Comparison of ENCODE assay signal across 12 cellular contexts in genomic region chr2:1811971-1812350, GRCh38.
DNase-seq lines count a peak whose midpoint lies in the region; TF ChIP-seq lines count a peak whose summit lies in the region.
"Had no signal": no experiment of that assay in that cellular context is flagged by ENCODE, and none has a peak within 500 bp of the region (broad histone marks: within the 10 kb centered on the region; RNA-seq: fewer than 3 reads in every experiment).

No MANE protein-coding gene starts in this region.

- DNase-seq in chondrocyte (ENCODE audit: low spot score) (peak; percentile 43), neuronal stem cell (ENCODE audit: low spot score) (no peak), spleen (peak; percentile 50), T1000 (lab: John Stamatoyannopoulos, UW) (no peak), cerebellar cortex (ENCODE audit: low spot score) (no peak), right atrium auricular region (ENCODE audit: low spot score) (no peak)
- DNase-seq: Caco-2, GF-D8 had no signal

- peaks cover 0 to 6% (median 0%) of the 10 kb centered on the region in 11 experiments; a peak in 5 of 22 replicates for H3K36me3 ChIP-seq in BLaER1 treated with 17β-estradiol and CSF1 and Interleukin-3, amounts not matched to agents 10 nM and 100 nM
- no peaks in the 10 kb centered on the region for H3K36me3 ChIP-seq in neuronal stem cell (replicated peaks in 1 of 2; ENCODE audit: control insufficient read depth in 2 of 2, insufficient read depth in 2 of 2, low read length in 2 of 2)
- H3K36me3 ChIP-seq in spleen = no peaks in the 10 kb centered on the region
- no peaks in the 10 kb centered on the region for H3K36me3 ChIP-seq in right atrium auricular region
- H3K36me3 ChIP-seq: HAP-1 had no signal

- peaks cover 9% of the 10 kb centered on the region for H3K4me1 Mint-ChIP-seq in chondrocyte (ENCODE audit: low read depth)
- H3K4me1 Mint-ChIP-seq: B cell; CD8-positive, alpha-beta memory T cell had no signal

- no peak overlapping the region for H2AK5ac ChIP-seq in neuronal stem cell (ENCODE audit: low read depth, low read length)

- no peak overlapping the region for H3K4ac ChIP-seq in neuronal stem cell (ENCODE audit: low read length)

- no peak overlapping the region for H4K8ac ChIP-seq in neuronal stem cell (ENCODE audit: low read depth, low read length)

- H3K27me3 ChIP-seq in BLaER1 treated with 17β-estradiol and CSF1 and Interleukin-3, amounts not matched to agents 10 nM and 100 nM = peaks cover 0 to 39% (median 0%) of the 10 kb centered on the region in 11 experiments; a peak in 5 of 22 replicates
- H3K27me3 ChIP-seq in neuronal stem cell (ENCODE audit: control insufficient read depth in 3 of 3, insufficient read depth in 3 of 3, low read depth in 1 of 3, low read length in 3 of 3) (no peaks in the 10 kb centered on the region), spleen (replicated peaks in 1 of 7) (peaks cover 0 to 22% (median 0%) of the 10 kb centered on the region in 7 donors), right atrium auricular region (no peaks in the 10 kb centered on the region)

- H3K9me3 ChIP-seq in BLaER1 treated with 17β-estradiol and CSF1 and Interleukin-3, amounts not matched to agents 10 nM and 100 nM (replicated peaks in 1 of 11) = peaks cover 10 to 18% (median 11%) of the 10 kb centered on the region in 11 experiments
- H3K9me3 ChIP-seq in neuronal stem cell (replicated peaks in 1 of 2; ENCODE audit: control insufficient read depth in 2 of 2, insufficient read depth in 1 of 2, low read depth in 1 of 2, low read length in 2 of 2) (no peaks in the 10 kb centered on the region), spleen (peaks cover 0 to 7% (median 0%) of the 10 kb centered on the region in 8 donors), right atrium auricular region (no peaks in the 10 kb centered on the region)
- H3K9me3 ChIP-seq: Caco-2, HAP-1 had no signal

- H3K4me1 ChIP-seq in BLaER1 treated with 17β-estradiol and CSF1 and Interleukin-3, amounts not matched to agents 10 nM and 100 nM = peaks cover 15 to 91% (median 86%) of the 10 kb centered on the region in 10 experiments
- peaks cover 0 to 8% of the 10 kb centered on the region in 2 donors for H3K4me1 ChIP-seq in neuronal stem cell (ENCODE audit: control insufficient read depth in 2 of 2, insufficient read depth in 1 of 2, low read depth in 1 of 2, low read length in 2 of 2)
- peaks cover 0 to 4% (median 0%) of the 10 kb centered on the region in 6 donors for H3K4me1 ChIP-seq in spleen
- peaks cover 0 to 10% of the 10 kb centered on the region in 2 donors for H3K4me1 ChIP-seq in right atrium auricular region
- H3K4me1 ChIP-seq: Caco-2, HAP-1 had no signal

- no peak overlapping the region for H3K14ac ChIP-seq in neuronal stem cell (ENCODE audit: low read length)

- H2BK120ac ChIP-seq in neuronal stem cell (ENCODE audit: low read depth, low read length) = no peak overlapping the region

- H4K20me1 ChIP-seq in BLaER1 treated with 17β-estradiol and CSF1 and Interleukin-3, amounts not matched to agents 10 nM and 100 nM = peaks cover 0 to 5% (median 0%) of the 10 kb centered on the region in 11 experiments; a peak in 1 of 22 replicates

- H3K27ac Mint-ChIP-seq in chondrocyte (ENCODE audit: unreplicated experiment) = no peak overlapping the region
- H3K27ac Mint-ChIP-seq: B cell had no signal

- no peak overlapping the region for H2BK15ac ChIP-seq in neuronal stem cell (ENCODE audit: low read length)

- peak overlapping the region in 8 of 11 experiments; percentile 19 to 57 (median 44); a peak in 10 of 22 replicates for H3K9ac ChIP-seq in BLaER1 treated with 17β-estradiol and CSF1 and Interleukin-3, amounts not matched to agents 10 nM and 100 nM
- H3K9ac ChIP-seq in neuronal stem cell (ENCODE audit: low read depth, low read length, poor library complexity) = no peak overlapping the region

- no peak overlapping the region for H3K4me3 Mint-ChIP-seq in chondrocyte (ENCODE audit: unreplicated experiment)
- H3K4me3 Mint-ChIP-seq: B cell; CD8-positive, alpha-beta memory T cell had no signal

- peak overlapping the region in 7 of 11 experiments; percentile 27 to 64 (median 45); a peak in 8 of 22 replicates for H3K27ac ChIP-seq in BLaER1 treated with 17β-estradiol and CSF1 and Interleukin-3, amounts not matched to agents 10 nM and 100 nM
- H3K27ac ChIP-seq in neuronal stem cell (replicated peaks; ENCODE audit: low read length) (no peak overlapping the region), spleen (no peak overlapping the region), right atrium auricular region (no peak overlapping the region)

- H3K4me2 ChIP-seq in BLaER1 treated with 17β-estradiol and CSF1 and Interleukin-3, amounts not matched to agents 10 nM and 100 nM = peak overlapping the region; percentile 59 to 94 (median 77)
- no peak overlapping the region for H3K4me2 ChIP-seq in neuronal stem cell (ENCODE audit: insufficient read depth, low read length, poor library complexity, severe bottlenecking)

- intact Hi-C loops in spleen (cut with DNase I; ENCODE audit: low total_unique reads) = no loop called here

- H3K23ac ChIP-seq in neuronal stem cell (ENCODE audit: low read depth, low read length, poor library complexity) = no peak overlapping the region

- H4K91ac ChIP-seq in neuronal stem cell (ENCODE audit: low read depth, low read length, poor library complexity) = peak overlapping the region; percentile 11

- H2BK5ac ChIP-seq in neuronal stem cell (ENCODE audit: low read length) = no peak overlapping the region

- no CpG with 5 or more reads among the region's 6 CpGs for WGBS in neuronal stem cell (ENCODE audit: extremely low coverage in 2 of 2, insufficient read length in 2 of 2, insufficient replicate concordance in 1 of 2), 2 donors
- WGBS in spleen, 5 donors = 78 to 92% (median 91%) methylated on average over 6 of the region's 6 CpGs

- TF ChIP-seq POLR2A in spleen (IDR thresholded peaks at IDR 0.05) = no peak

- H3K4me3 ChIP-seq in BLaER1 treated with 17β-estradiol and CSF1 and Interleukin-3, amounts not matched to agents 10 nM and 100 nM = peak overlapping the region in 2 of 10 experiments; percentile 35 to 39; a peak in 3 of 20 replicates
- H3K4me3 ChIP-seq in neuronal stem cell (ENCODE audit: low read length in 2 of 2) = no peak overlapping the region
- no peak overlapping the region for H3K4me3 ChIP-seq in spleen
- H3K4me3 ChIP-seq in right atrium auricular region = no peak overlapping the region
- H3K4me3 ChIP-seq: HAP-1 had no signal

- H2AFZ ChIP-seq in neuronal stem cell (ENCODE audit: low read length) = no peak overlapping the region

- TF ChIP-seq CTCF in chondrocyte (IDR thresholded peaks at IDR 0.05) (no peak), spleen (IDR thresholded peaks at IDR 0.05 in 8 of 11, conservative IDR thresholded peaks at IDR 0.05 in 3 of 11) (no peak), right atrium auricular region (IDR thresholded peaks at IDR 0.05) (no peak)

- no peaks in the 10 kb centered on the region for H3K79me1 ChIP-seq in neuronal stem cell (ENCODE audit: low read depth, low read length)

- no peak overlapping the region for H3K18ac ChIP-seq in neuronal stem cell (ENCODE audit: low read length)

- H2BK12ac ChIP-seq in neuronal stem cell (ENCODE audit: low read length) = no peak overlapping the region

- H3K27me3 Mint-ChIP-seq in chondrocyte (ENCODE audit: low read depth) = peaks cover 29% of the 10 kb centered on the region
- H3K27me3 Mint-ChIP-seq: B cell had no signal

- H3K36me3 Mint-ChIP-seq in chondrocyte (ENCODE audit: low read depth) = no peaks in the 10 kb centered on the region
- H3K36me3 Mint-ChIP-seq: CD8-positive, alpha-beta memory T cell had no signal

- H3K9me3 Mint-ChIP-seq in chondrocyte (ENCODE audit: low read depth) = no peaks in the 10 kb centered on the region
- H3K9me3 Mint-ChIP-seq: CD8-positive, alpha-beta memory T cell had no signal

Comparison
In these comparisons a context has a peak if more than half of its experiments do, and no peak if none do; other contexts are left out.
1. H3K27ac ChIP-seq: peak in BLaER1 treated with 17β-estradiol and CSF1 and Interleukin-3, amounts not matched to agents 10 nM and 100 nM (7 of 11); none in neuronal stem cell (single experiment), spleen (0 of 8) and right atrium auricular region (0 of 2).
2. DNase-seq: peak in chondrocyte (single experiment) and spleen (single experiment); none in neuronal stem cell (single experiment), T1000 (single experiment), cerebellar cortex (single experiment) and right atrium auricular region (single experiment).